In the genomic region with DNA sequence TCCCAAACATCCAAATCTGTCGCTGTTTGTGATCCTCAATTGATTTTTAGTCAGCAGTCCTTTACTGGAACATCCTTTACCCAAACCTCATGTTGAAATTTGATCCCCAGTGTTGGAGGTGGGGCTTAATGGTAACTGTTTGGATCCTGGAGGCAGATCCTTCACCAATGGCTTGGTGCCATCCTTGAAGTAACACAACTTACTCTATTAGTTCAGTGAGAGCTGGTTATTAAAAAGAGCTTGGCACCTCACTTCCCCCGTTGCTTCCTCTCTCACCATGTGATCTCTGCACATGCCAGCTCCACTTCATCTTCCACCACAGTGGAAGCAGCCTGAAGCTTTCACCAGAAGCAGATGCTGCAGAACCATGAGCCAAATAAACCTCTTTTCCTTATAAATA, we compare ENCODE assay signal across 16 cellular contexts.
"Had no signal": no experiment of that assay in that cellular context is flagged by ENCODE, and none has a peak within 500 bp of the region (broad histone marks: within the 10 kb centered on the region; RNA-seq: fewer than 3 reads in every experiment).

No MANE protein-coding gene starts in this region.

- H3K27ac Mint-ChIP-seq: activated CD8-positive, alpha-beta T cell treated with anti-CD3 and anti-CD28 coated beads, Interleukin-2, amount 10 ng/mL, durations not matched to agents 7 days and 5 days; activated T-helper 1 cell treated with anti-CD3 and anti-CD28 coated beads, Interleukin-12 subunit alpha, Interleukin-12 subunit beta, Interleukin-2, Interleukin-4 antibody, amounts not matched to agents 30 ng/mL and 10 ng/mL and 1 ng/mL, durations not matched to agents 14 hours and 24 hours and 36 hours; natural killer cell; WTC11 had no signal

- ATAC-seq: activated CD8-positive, alpha-beta T cell treated with anti-CD3 and anti-CD28 coated beads, Interleukin-2, amount 10 ng/mL, durations not matched to agents 7 days and 5 days; natural killer cell; sciatic nerve; WTC11 had no signal

- DNase-seq: activated CD4-positive, alpha-beta T cell treated with anti-CD3 and anti-CD28 coated beads for 48 hours; activated CD8-positive, alpha-beta memory T cell treated with anti-CD3 and anti-CD28 coated beads, Interleukin-2, amount 50 U/mL, for 48 hours; activated CD8-positive, alpha-beta T cell treated with anti-CD3 and anti-CD28 coated beads, Interleukin-2, amount 10 ng/mL, durations not matched to agents 7 days and 5 days; activated naive CD4-positive, alpha-beta T cell treated with Interleukin-2 at 50 U/mL for 16 hours; cortex of kidney; effector CD8-positive, alpha-beta T cell; hypothalamus; natural killer cell; nucleus accumbens; spleen; stimulated activated CD4-positive, alpha-beta T cell treated with anti-CD3 and anti-CD28 coated beads, Interleukin-1b, Interleukin-23, amount 100 ng/mL, for 48 hours; stimulated activated naive CD4-positive, alpha-beta T cell had no signal

- H3K4me3 ChIP-seq: prostate gland, spleen had no signal

- H3K4me3 Mint-ChIP-seq: activated CD8-positive, alpha-beta T cell treated with anti-CD3 and anti-CD28 coated beads, Interleukin-2, amount 10 ng/mL, durations not matched to agents 7 days and 5 days; activated T-helper 1 cell treated with anti-CD3 and anti-CD28 coated beads, Interleukin-12 subunit alpha, Interleukin-12 subunit beta, Interleukin-2, Interleukin-4 antibody, amounts not matched to agents 30 ng/mL and 10 ng/mL and 1 ng/mL, durations not matched to agents 14 hours and 24 hours and 36 hours; natural killer cell; WTC11 had no signal

- H3K27me3 ChIP-seq: spleen had no signal

- H3K4me1 Mint-ChIP-seq: natural killer cell had no signal

- H3K9me3 ChIP-seq: prostate gland, spleen had no signal

- H3K36me3 Mint-ChIP-seq: natural killer cell had no signal

- H3K36me3 ChIP-seq: prostate gland had no signal

- H3K4me1 ChIP-seq: prostate gland, spleen had no signal

- H3K9me3 Mint-ChIP-seq: activated T-helper 1 cell treated with anti-CD3 and anti-CD28 coated beads, Interleukin-12 subunit alpha, Interleukin-12 subunit beta, Interleukin-2, Interleukin-4 antibody, amounts not matched to agents 30 ng/mL and 10 ng/mL and 1 ng/mL, durations not matched to agents 14 hours and 24 hours and 36 hours; natural killer cell had no signal

- H3K27ac ChIP-seq: prostate gland, spleen had no signal
